Comparison of ENCODE assay signal across 11 cellular contexts in the genomic region with DNA sequence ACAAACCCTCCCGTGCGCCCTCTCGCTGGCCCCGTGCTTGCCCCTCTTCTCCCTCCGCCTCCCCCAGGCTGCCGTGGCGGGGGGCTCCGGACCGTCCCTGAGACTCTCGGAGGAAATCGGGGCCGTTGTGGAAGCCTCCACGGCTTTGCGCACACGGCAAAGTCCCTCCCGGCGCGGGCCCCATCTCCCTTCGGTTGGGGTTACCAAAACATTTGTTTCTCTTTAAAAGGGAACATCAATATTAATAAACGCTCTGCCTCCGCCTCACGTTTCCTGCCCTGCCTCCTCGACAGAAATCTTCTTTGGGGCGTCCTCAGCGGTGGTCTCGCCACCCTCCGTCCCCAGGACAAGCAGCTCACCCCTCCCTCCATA. TPM values are rescaled to one million over a fixed set of nuclear protein-coding genes. Genes with fewer than 3 reads are reported as not detected.
DNase-seq lines count a peak whose midpoint lies in the region; ATAC-seq, FAIRE-seq and TF ChIP-seq lines count a peak whose summit lies in the region.
"Had no signal": no experiment of that assay in that cellular context is flagged by ENCODE, and none has a peak within 500 bp of the region (broad histone marks: within the 10 kb centered on the region; RNA-seq: fewer than 3 reads in every experiment).

No MANE protein-coding gene starts in this region.

- H3K4me1 Mint-ChIP-seq in mesothelial cell of epicardium, result peaks cover 20% of the 10 kb centered on the region

- peak overlapping the region; percentile 30 for H3K27ac Mint-ChIP-seq in mesothelial cell of epicardium

- in situ Hi-C loops in HepG2 (cut with HindIII; ENCODE audit: extremely low pct_ligation_motif_present, low pct_unique_long_range_greater_than_20kb) (no loop called here), brain microvascular endothelial cell (cut with HindIII; ENCODE audit: low pct_ligation_motif_present, low sequenced_read_pairs) (no loop called here)

- BruUV-seq in HepG2 (replicated peaks; lab: Mats Ljungman, UMichigan), result no TSS peak

- DNase-seq in HepG2 (ENCODE audit: low spot score), result no peak
- no peak for DNase-seq in brain microvascular endothelial cell
- DNase-seq in mesothelial cell of epicardium (ENCODE audit: low spot score in 2 of 2, unreplicated experiment in 2 of 2), result no peak
- no peak for DNase-seq in upper lobe of right lung
- no peak for DNase-seq in aorta
- DNase-seq in NCI-H82 (lab: John Stamatoyannopoulos, UW), result no peak
- DNase-seq: Calu3, NCI-H226 had no signal

- H3K4me1 ChIP-seq in liver (ENCODE audit: control insufficient read depth in 4 of 4, insufficient read depth in 4 of 4, low read length in 3 of 4), result peaks cover 16 to 37% (median 33%) of the 10 kb centered on the region in 4 donors
- H3K4me1 ChIP-seq in HepG2 (ENCODE audit: insufficient read depth, low read length), result no peaks in the 10 kb centered on the region
- peaks cover 17% of the 10 kb centered on the region for H3K4me1 ChIP-seq in upper lobe of right lung
- H3K4me1 ChIP-seq in aorta (ENCODE audit: control insufficient read depth in 1 of 2, insufficient read depth in 2 of 2, low read length in 2 of 2), result no peaks in the 10 kb centered on the region

- H3K27ac ChIP-seq in liver (ENCODE audit: low read depth in 1 of 2, low read length in 2 of 2), result no peak overlapping the region
- H3K27ac ChIP-seq in HepG2 (ENCODE audit: extremely low read length, insufficient read depth, low read length), result no peak overlapping the region
- no peak overlapping the region for H3K27ac ChIP-seq in brain microvascular endothelial cell
- H3K27ac ChIP-seq in upper lobe of right lung, result no peak overlapping the region
- H3K27ac ChIP-seq in aorta (ENCODE audit: low read depth in 1 of 2, low read length in 2 of 2), result no peak overlapping the region
- H3K27ac ChIP-seq: upper lobe of left lung had no signal

- no peaks in the 10 kb centered on the region for H3K36me3 ChIP-seq in liver (ENCODE audit: control insufficient read depth in 4 of 4, insufficient read depth in 3 of 4, low read depth in 1 of 4, low read length in 3 of 4)
- no peaks in the 10 kb centered on the region for H3K36me3 ChIP-seq in HepG2 (replicated peaks in 1 of 2; ENCODE audit: control insufficient read depth in 1 of 2, insufficient read depth in 2 of 2, low read length in 2 of 2)
- H3K36me3 ChIP-seq in brain microvascular endothelial cell (replicated peaks), result no peaks in the 10 kb centered on the region
- no peaks in the 10 kb centered on the region for H3K36me3 ChIP-seq in upper lobe of right lung
- no peaks in the 10 kb centered on the region for H3K36me3 ChIP-seq in aorta (ENCODE audit: control insufficient read depth in 1 of 2, insufficient read depth in 2 of 2, low read length in 1 of 2)
- H3K36me3 ChIP-seq: upper lobe of left lung had no signal

- no peak for TF ChIP-seq EP300 in HepG2 (IDR thresholded peaks at IDR 0.05; ENCODE audit: low read depth in 2 of 2, low read length in 2 of 2)
- no peak for TF ChIP-seq EP300 in HepG2 (CRISPR knock-in tag; IDR thresholded peaks at IDR 0.05; ENCODE audit: borderline replicate concordance)

- H3K9ac ChIP-seq in liver (ENCODE audit: low read depth in 1 of 2, low read length in 2 of 2), result no peak overlapping the region
- no peak overlapping the region for H3K9ac ChIP-seq in HepG2 (ENCODE audit: insufficient read depth, low read depth, low read length)

- no peak for TF ChIP-seq RAD21 in liver (IDR thresholded peaks at IDR 0.05)
- TF ChIP-seq RAD21 in HepG2 (CRISPR knock-in tag; IDR thresholded peaks at IDR 0.05), result no peak

- intact Hi-C loops in HepG2 (cut with micrococcal nuclease; ENCODE audit: unreplicated experiment), result no loop called here
- intact Hi-C loops in upper lobe of right lung (cut with DNase I), result no loop called here
- intact Hi-C loops in aorta (cut with DNase I), result no loop called here

- no peaks in the 10 kb centered on the region for H3K9me3 ChIP-seq in liver (ENCODE audit: control insufficient read depth in 4 of 4, low read length in 3 of 4)
- no peaks in the 10 kb centered on the region for H3K9me3 ChIP-seq in HepG2 (ENCODE audit: low read length)
- no peaks in the 10 kb centered on the region for H3K9me3 ChIP-seq in upper lobe of right lung
- peaks cover 2% of the 10 kb centered on the region for H3K9me3 ChIP-seq in aorta (ENCODE audit: control insufficient read depth, low read length)
- H3K9me3 ChIP-seq: upper lobe of left lung had no signal

- H4K20me1 ChIP-seq in HepG2 (ENCODE audit: insufficient read depth, low read length), result no peaks in the 10 kb centered on the region; the same call in 1 of the 2 replicates

- H3K27me3 Mint-ChIP-seq in mesothelial cell of epicardium (ENCODE audit: low read depth), result peaks cover 99% of the 10 kb centered on the region

- ATAC-seq in HepG2 (no peak), upper lobe of right lung (no peak), GM19395 (IDR thresholded peaks at IDR 0.05; ENCODE audit: unreplicated experiment) (no peak), aorta (ENCODE audit: low FRiP score) (no peak)

- POLR2A ChIA-PET in HepG2 (lab: Yijun Ruan, JAX), result no interaction called here

- WGBS in liver, result 7% methylated on average over 27 of the region's 27 CpGs
- 38% methylated on average over 27 of the region's 27 CpGs for WGBS in HepG2 (ENCODE audit: low lambda C conversion rate)
- 9 to 10% methylated on average over 27 of the region's 27 CpGs for WGBS in aorta, 2 donors

- TF ChIP-seq CTCF in liver (IDR thresholded peaks at IDR 0.05; ENCODE audit: low read depth, low read length, missing input control) (no peak), HepG2 (CRISPR knock-in tag; IDR thresholded peaks at IDR 0.05) (no peak), brain microvascular endothelial cell (IDR thresholded peaks at IDR 0.05; ENCODE audit: low read depth, low read length, missing control alignments) (no peak), mesothelial cell of epicardium (IDR thresholded peaks at IDR 0.05; ENCODE audit: unreplicated experiment) (no peak), upper lobe of right lung (IDR thresholded peaks at IDR 0.05) (no peak)

- no peak overlapping the region for H3K4me2 ChIP-seq in HepG2 (ENCODE audit: low read depth, low read length)

- H3K79me2 ChIP-seq in HepG2 (ENCODE audit: insufficient read depth, low read length), result no peaks in the 10 kb centered on the region

- H3K9me3 Mint-ChIP-seq in mesothelial cell of epicardium, result no peaks in the 10 kb centered on the region

- no peak for TF ChIP-seq POLR2A in HepG2 (IDR thresholded peaks at IDR 0.05; ENCODE audit: insufficient read depth in 1 of 2, low read depth in 2 of 2, low read length in 2 of 2)

- no peak overlapping the region for H2AFZ ChIP-seq in HepG2 (ENCODE audit: low read length)

- no peaks in the 10 kb centered on the region for H3K36me3 Mint-ChIP-seq in mesothelial cell of epicardium

- CTCF ChIA-PET in HepG2 (lab: Yijun Ruan, JAX; ENCODE audit: low intra/inter-chr PET ratio, low total read pairs), result no interaction called here

- H3K27me3 ChIP-seq in liver (ENCODE audit: control insufficient read depth in 4 of 4, insufficient read depth in 4 of 4, low read length in 3 of 4) (peaks cover 11 to 59% (median 19%) of the 10 kb centered on the region in 4 donors), HepG2 (ENCODE audit: control insufficient read depth in 1 of 2, insufficient read depth in 2 of 2, low read length in 2 of 2) (peaks cover 30 to 99% of the 10 kb centered on the region in 2 experiments), brain microvascular endothelial cell (replicated peaks) (peaks cover 85% of the 10 kb centered on the region), upper lobe of right lung (peaks cover 96% of the 10 kb centered on the region), aorta (ENCODE audit: control insufficient read depth in 1 of 2, insufficient read depth in 2 of 2, low read length in 1 of 2) (no peaks in the 10 kb centered on the region)

- H3K4me3 ChIP-seq in liver (ENCODE audit: low read depth in 1 of 3, low read length in 3 of 3) (peak overlapping the region in 2 of 3 donors; percentile 31 to 44), HepG2 (replicated peaks in 1 of 3; ENCODE audit: insufficient read depth in 1 of 3, low read depth in 2 of 3, low read length in 3 of 3) (no peak overlapping the region), brain microvascular endothelial cell (ENCODE audit: low read depth, low read length) (peak overlapping the region; percentile 36), upper lobe of right lung (peak overlapping the region; percentile 17), aorta (ENCODE audit: low read length in 2 of 2) (no peak overlapping the region)

- no peak for FAIRE-seq in HepG2 (lab: Jason Lieb, UNC)

- H3K4me3 Mint-ChIP-seq in mesothelial cell of epicardium, result no peak overlapping the region

TF ChIP-seq in liver, 16 proteins besides CTCF, POLR2A, EP300 and RAD21 (continues in another document):
- no peak for TF ChIP-seq RXRA (IDR thresholded peaks at IDR 0.05)

TF ChIP-seq in HepG2, 621 proteins besides CTCF, POLR2A, EP300 and RAD21 (continues in another document):
- TF ChIP-seq BHLHE40 (IDR thresholded peaks at IDR 0.05; ENCODE audit: low read length), result no peak
- TF ChIP-seq PHF20 (CRISPR knock-in tag; IDR thresholded peaks at IDR 0.05), result no peak

RNA-seq across cellular contexts. Expression of a gene that starts 3.8 kb away (rescaled TPM):
- total RNA-seq in liver, result not detected
- polyA plus RNA-seq in liver, result not detected
- total RNA-seq in HepG2 (2016; rRNA removed; fragmentation: Illumina TruSeq; extraction: Trizol), result not detected in 2 replicates
- total RNA-seq in HepG2 (2016; cell fraction: cytosol; rRNA removed; fragmentation: Illumina TruSeq; extraction: Trizol; ENCODE audit: low read depth), result not detected in 2 replicates
- total RNA-seq in HepG2 (2016; cell fraction: insoluble cytoplasmic fraction; rRNA removed; fragmentation: Illumina TruSeq; extraction: Trizol), result not detected in 2 replicates
- not detected in 2 replicates for total RNA-seq in HepG2 (2016; cell fraction: membrane; rRNA removed; fragmentation: Illumina TruSeq; extraction: Trizol)
- not detected in 2 replicates for total RNA-seq in HepG2 (2016; cell fraction: nucleus; rRNA removed; fragmentation: Illumina TruSeq; extraction: Trizol)
- 0.07 TPM in 1 of 2 replicates, not detected in the other for polyA plus RNA-seq in HepG2 (2011; rRNA removed)
- not detected in 2 replicates for polyA plus RNA-seq in HepG2 (2011; cell fraction: cytosol; rRNA removed)
- not detected in 2 replicates for polyA plus RNA-seq in HepG2 (2011; cell fraction: nucleus; rRNA removed)
- not detected in 2 replicates for polyA plus RNA-seq in HepG2 (2012)
- polyA plus RNA-seq in HepG2 (2016; cell fraction: cytosol; fragmentation: Illumina TruSeq; extraction: Trizol; ENCODE audit: low read depth), result not detected in 2 replicates
- polyA plus RNA-seq in HepG2 (2016; cell fraction: insoluble cytoplasmic fraction; fragmentation: Illumina TruSeq; extraction: Trizol; ENCODE audit: low read depth), result not detected in 2 replicates
- not detected in 2 replicates for polyA plus RNA-seq in HepG2 (2016; cell fraction: membrane; fragmentation: Illumina TruSeq; extraction: Trizol; ENCODE audit: low read depth)
- polyA plus RNA-seq in HepG2 (2016; cell fraction: nucleus; fragmentation: Illumina TruSeq; extraction: Trizol; ENCODE audit: insufficient read depth, low read depth), result not detected in 2 replicates
- polyA minus RNA-seq in HepG2 (2011; rRNA and poly(A)+ RNA removed; ENCODE audit: low replicate concordance), result not detected in 2 replicates
- not detected in 2 replicates for polyA minus RNA-seq in HepG2 (2011; cell fraction: cytosol; rRNA and poly(A)+ RNA removed)
- not detected in 2 replicates for polyA minus RNA-seq in HepG2 (2011; cell fraction: nucleus; rRNA and poly(A)+ RNA removed)
- 0.25 to 0.41 TPM in 2 of 3 replicates, not detected in the other for total RNA-seq in mesothelial cell of epicardium
- total RNA-seq in upper lobe of right lung, result not detected
- under 1 TPM in 1 of 2 donors, not detected in 1; 0.60 TPM for total RNA-seq in aorta
- not detected for polyA plus RNA-seq in aorta
- total RNA-seq: Calu3 had no signal

Comparison
In these comparisons a context has a peak if more than half of its experiments do, and no peak if none do; other contexts are left out.
1. H3K4me3 ChIP-seq: peak in liver (2 of 3), brain microvascular endothelial cell (single experiment) and upper lobe of right lung (single experiment); none in HepG2 (0 of 3) and aorta (0 of 2).